ENCODE assay signal across 19 cellular contexts in the genomic region with DNA sequence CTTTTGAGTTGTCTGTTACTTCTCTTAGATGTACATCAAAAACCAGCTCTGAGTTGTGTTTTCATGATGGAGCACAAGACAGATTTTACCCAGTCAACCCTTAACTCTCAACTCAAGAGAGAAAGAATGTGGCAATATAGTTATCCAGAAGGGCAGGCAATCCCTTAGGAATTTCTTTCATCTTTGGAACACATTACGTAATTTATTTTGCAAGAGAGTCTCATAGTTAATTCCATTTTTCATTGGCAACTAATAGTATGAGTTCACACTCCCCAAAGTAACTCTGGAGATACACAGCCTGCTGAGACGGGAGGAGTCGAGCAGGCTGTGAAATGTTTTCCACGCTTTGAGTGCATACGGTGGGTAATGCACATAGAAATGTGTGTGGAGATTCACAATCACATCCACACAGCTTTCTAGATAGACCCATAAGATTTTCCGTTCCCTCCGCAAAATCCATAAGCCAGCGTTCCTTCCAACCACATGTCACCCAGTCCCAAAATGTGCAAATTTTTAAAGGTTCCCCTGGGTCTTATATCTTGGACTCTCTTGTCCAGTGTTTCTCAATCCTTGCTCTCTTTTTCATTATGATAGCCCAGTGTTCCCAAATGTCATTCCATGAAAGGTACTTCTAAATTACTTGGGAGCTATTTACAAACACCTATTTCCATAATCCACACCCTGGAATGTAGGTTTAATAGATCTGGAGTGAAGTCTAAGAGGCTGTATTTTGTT. TPM values are rescaled to one million over a fixed set of nuclear protein-coding genes. Genes with fewer than 3 reads are reported as not detected.
DNase-seq lines count a peak whose midpoint lies in the region; ATAC-seq, FAIRE-seq and TF ChIP-seq lines count a peak whose summit lies in the region.
"Had no signal": no experiment of that assay in that cellular context is flagged by ENCODE, and none has a peak within 500 bp of the region (broad histone marks: within the 10 kb centered on the region; RNA-seq: fewer than 3 reads in every experiment).

No MANE protein-coding gene starts in this region.

- no peak overlapping the region for H2AFZ ChIP-seq in HepG2 (ENCODE audit: low read length)
- H2AFZ ChIP-seq: GM23338, PC-9 had no signal

- BruUV-seq in HepG2 (replicated peaks; lab: Mats Ljungman, UMichigan): no TSS peak

- DNase-seq in HepG2 (ENCODE audit: low spot score): peak; percentile 10
- DNase-seq in right lobe of liver: no peak
- peak; percentile 80 for DNase-seq in fibroblast of mammary gland (ENCODE audit: low read depth)
- no peak for DNase-seq in mesothelial cell of epicardium (ENCODE audit: low spot score in 2 of 2, unreplicated experiment in 2 of 2)
- no peak for DNase-seq in aorta
- no peak for DNase-seq in ovary
- no peak for DNase-seq in pons (ENCODE audit: low spot score)
- DNase-seq: activated naive CD8-positive, alpha-beta T cell treated with anti-CD3 and anti-CD28 coated beads, Interleukin-2, amount 10 ng/mL, durations not matched to agents 7 days and 5 days; CD8-positive, alpha-beta memory T cell; dorsolateral prefrontal cortex; NCI-H526; nephron progenitor cell; PC-9 had no signal

- H3K4me2 ChIP-seq in HepG2 (ENCODE audit: low read depth, low read length): no peak overlapping the region
- H3K4me2 ChIP-seq: GM23338, KMS-11, PC-9 had no signal

- 97% methylated on average over 8 of the region's 8 CpGs for WGBS in HepG2 (ENCODE audit: low lambda C conversion rate)
- WGBS in right lobe of liver (ENCODE audit: insufficient coverage, low coverage, low lambda C conversion rate, missing lambda C conversion rate): 91% methylated on average over 8 of the region's 8 CpGs
- 32 to 43% methylated on average over 8 of the region's 8 CpGs for WGBS in aorta, 2 donors
- WGBS in ovary, 3 donors: 72 to 90% (median 74%) methylated on average over 8 of the region's 8 CpGs

- TF ChIP-seq EP300 in HepG2 (IDR thresholded peaks at IDR 0.05; ENCODE audit: low read depth in 2 of 2, low read length in 2 of 2): no peak
- no peak for TF ChIP-seq EP300 in HepG2 (CRISPR knock-in tag; IDR thresholded peaks at IDR 0.05; ENCODE audit: borderline replicate concordance)
- TF ChIP-seq EP300 in ovary (IDR thresholded peaks at IDR 0.05): no peak

- TF ChIP-seq POLR2A in HepG2 (IDR thresholded peaks at IDR 0.05; ENCODE audit: insufficient read depth in 1 of 2, low read depth in 2 of 2, low read length in 2 of 2): no peak
- TF ChIP-seq POLR2A in right lobe of liver (IDR thresholded peaks at IDR 0.05): no peak
- TF ChIP-seq POLR2A in ovary (IDR thresholded peaks at IDR 0.05): no peak

- H3K27me3 Mint-ChIP-seq in mesothelial cell of epicardium (ENCODE audit: low read depth): no peaks in the 10 kb centered on the region
- H3K27me3 Mint-ChIP-seq: activated naive CD8-positive, alpha-beta T cell treated with anti-CD3 and anti-CD28 coated beads, Interleukin-2, amount 10 ng/mL, durations not matched to agents 7 days and 5 days; CD8-positive, alpha-beta memory T cell; stimulated activated naive CD8-positive, alpha-beta T cell treated with anti-CD3 and anti-CD28 coated beads, Interleukin-15, Interleukin-2, amounts not matched to agents 100 ng/mL and 50 ng/mL, for 24 hours had no signal

- ATAC-seq in HepG2 (no peak), right lobe of liver (no peak), aorta (ENCODE audit: low FRiP score) (peak; percentile 89), HG02588 (IDR thresholded peaks at IDR 0.05; ENCODE audit: unreplicated experiment) (no peak)
- ATAC-seq: GM23338, left lobe of liver had no signal

- H3K36me3 ChIP-seq in HepG2 (replicated peaks in 1 of 2; ENCODE audit: control insufficient read depth in 1 of 2, insufficient read depth in 2 of 2, low read length in 2 of 2): peaks cover 3 to 4% of the 10 kb centered on the region in 2 experiments; a peak in 3 of 5 replicates
- no peaks in the 10 kb centered on the region for H3K36me3 ChIP-seq in right lobe of liver
- H3K36me3 ChIP-seq in aorta (ENCODE audit: control insufficient read depth in 1 of 2, insufficient read depth in 2 of 2, low read length in 1 of 2): no peaks in the 10 kb centered on the region
- H3K36me3 ChIP-seq in ovary: no peaks in the 10 kb centered on the region

- no peaks in the 10 kb centered on the region for H3K79me2 ChIP-seq in HepG2 (ENCODE audit: insufficient read depth, low read length)

- peaks cover 24% of the 10 kb centered on the region for H3K4me1 Mint-ChIP-seq in mesothelial cell of epicardium
- H3K4me1 Mint-ChIP-seq: CD8-positive, alpha-beta memory T cell had no signal

- H3K27me3 ChIP-seq in HepG2 (ENCODE audit: control insufficient read depth in 1 of 2, insufficient read depth in 2 of 2, low read length in 2 of 2) (no peaks in the 10 kb centered on the region), right lobe of liver (no peaks in the 10 kb centered on the region), aorta (ENCODE audit: control insufficient read depth in 1 of 2, insufficient read depth in 2 of 2, low read length in 1 of 2) (no peaks in the 10 kb centered on the region), ovary (no peaks in the 10 kb centered on the region)
- H3K27me3 ChIP-seq: dorsolateral prefrontal cortex had no signal

- H3K9me3 ChIP-seq in HepG2 (ENCODE audit: low read length): no peaks in the 10 kb centered on the region
- H3K9me3 ChIP-seq in right lobe of liver: no peaks in the 10 kb centered on the region
- H3K9me3 ChIP-seq in aorta (ENCODE audit: control insufficient read depth, low read length): no peaks in the 10 kb centered on the region
- no peaks in the 10 kb centered on the region for H3K9me3 ChIP-seq in ovary

- intact Hi-C loops in HepG2 (cut with micrococcal nuclease; ENCODE audit: unreplicated experiment) (no loop called here), right lobe of liver (cut with DNase I) (no loop called here), aorta (cut with DNase I) (no loop called here), ovary (cut with DNase I) (no loop called here)

- H4K20me1 ChIP-seq in HepG2 (ENCODE audit: insufficient read depth, low read length): 0 out of 2 replicates have a peak, but pooled peaks cover 3% of the 10 kb centered on the region

- no peak for TF ChIP-seq RAD21 in HepG2 (CRISPR knock-in tag; IDR thresholded peaks at IDR 0.05)

- H3K4me3 Mint-ChIP-seq in mesothelial cell of epicardium: no peak overlapping the region
- H3K4me3 Mint-ChIP-seq: activated naive CD8-positive, alpha-beta T cell treated with anti-CD3 and anti-CD28 coated beads, Interleukin-2, amount 10 ng/mL, durations not matched to agents 7 days and 5 days; GM23338; nephron progenitor cell; stimulated activated naive CD8-positive, alpha-beta T cell treated with anti-CD3 and anti-CD28 coated beads, Interleukin-15, Interleukin-2, amounts not matched to agents 100 ng/mL and 50 ng/mL, for 24 hours had no signal

- FAIRE-seq in HepG2 (lab: Jason Lieb, UNC): no peak

- TF ChIP-seq CTCF in HepG2 (CRISPR knock-in tag; IDR thresholded peaks at IDR 0.05) (no peak), right lobe of liver (IDR thresholded peaks at IDR 0.05) (no peak), fibroblast of mammary gland (conservative IDR thresholded peaks at IDR 0.05; ENCODE audit: control insufficient read depth, insufficient read depth, low read depth, low read length) (no peak), mesothelial cell of epicardium (IDR thresholded peaks at IDR 0.05; ENCODE audit: unreplicated experiment) (no peak), ovary (IDR thresholded peaks at IDR 0.05) (no peak)

- no peaks in the 10 kb centered on the region for H3K9me3 Mint-ChIP-seq in mesothelial cell of epicardium
- H3K9me3 Mint-ChIP-seq: activated naive CD8-positive, alpha-beta T cell treated with anti-CD3 and anti-CD28 coated beads, Interleukin-2, amount 10 ng/mL, durations not matched to agents 7 days and 5 days; CD8-positive, alpha-beta memory T cell; GM23338; nephron progenitor cell; stimulated activated naive CD8-positive, alpha-beta T cell treated with anti-CD3 and anti-CD28 coated beads, Interleukin-15, Interleukin-2, amounts not matched to agents 100 ng/mL and 50 ng/mL, for 24 hours had no signal

- H3K4me1 ChIP-seq in HepG2 (ENCODE audit: insufficient read depth, low read length) (peaks cover 21% of the 10 kb centered on the region), right lobe of liver (no peaks in the 10 kb centered on the region), aorta (ENCODE audit: control insufficient read depth in 1 of 2, insufficient read depth in 2 of 2, low read length in 2 of 2) (no peaks in the 10 kb centered on the region), ovary (ENCODE audit: insufficient read depth) (no peaks in the 10 kb centered on the region)

- POLR2A ChIA-PET in HepG2 (lab: Yijun Ruan, JAX): no interaction called here

- no peak overlapping the region for H3K9ac ChIP-seq in HepG2 (ENCODE audit: insufficient read depth, low read depth, low read length)
- H3K9ac ChIP-seq: KMS-11 had no signal

- H3K27ac Mint-ChIP-seq in mesothelial cell of epicardium: peak overlapping the region; percentile 58
- H3K27ac Mint-ChIP-seq: activated naive CD8-positive, alpha-beta T cell treated with anti-CD3 and anti-CD28 coated beads, Interleukin-2, amount 10 ng/mL, durations not matched to agents 7 days and 5 days; GM23338; nephron progenitor cell; stimulated activated naive CD8-positive, alpha-beta T cell treated with anti-CD3 and anti-CD28 coated beads, Interleukin-15, Interleukin-2, amounts not matched to agents 100 ng/mL and 50 ng/mL, for 24 hours had no signal

- CTCF ChIA-PET in HepG2 (lab: Yijun Ruan, JAX; ENCODE audit: low intra/inter-chr PET ratio, low total read pairs): no interaction called here

- H3K4me3 ChIP-seq in HepG2 (replicated peaks in 1 of 3; ENCODE audit: insufficient read depth in 1 of 3, low read depth in 2 of 3, low read length in 3 of 3) (no peak overlapping the region), right lobe of liver (no peak overlapping the region), fibroblast of mammary gland (ENCODE audit: control insufficient read depth, low read depth, low read length) (no peak overlapping the region), aorta (ENCODE audit: low read length in 2 of 2) (no peak overlapping the region), ovary (no peak overlapping the region)
- H3K4me3 ChIP-seq: dorsolateral prefrontal cortex, GM23338, PC-9, skin epidermis had no signal

- in situ Hi-C loops in HepG2 (cut with HindIII; ENCODE audit: extremely low pct_ligation_motif_present, low pct_unique_long_range_greater_than_20kb): no loop called here

- H3K27ac ChIP-seq in HepG2 (ENCODE audit: extremely low read length, insufficient read depth, low read length) (no peak overlapping the region), right lobe of liver (no peak overlapping the region), aorta (ENCODE audit: low read depth in 1 of 2, low read length in 2 of 2) (no peak overlapping the region), ovary (no peak overlapping the region)
- H3K27ac ChIP-seq: dorsolateral prefrontal cortex, KMS-11, PC-9 had no signal

- H3K36me3 Mint-ChIP-seq in mesothelial cell of epicardium: peaks cover 23% of the 10 kb centered on the region

RNA-seq across cellular contexts. Expression of a gene that starts 8.4 kb away (rescaled TPM):
- total RNA-seq in HepG2 (2016; rRNA removed; fragmentation: Illumina TruSeq; extraction: Trizol) (1.9 and 5.8 TPM in 2 replicates), right lobe of liver (1 to 10 TPM in 3 of 6 experiments, under 1 TPM in 3; 0.43 to 3.3 (median 1.3) TPM), mesothelial cell of epicardium (34.1 to 39.7 TPM (median 34.8 TPM) in 3 replicates), aorta (10 to 100 TPM; 16.3 to 19.5 TPM), ovary (10 to 100 TPM in 2 of 7 donors, 1 to 10 TPM in 5; 4.1 to 11.7 (median 7.2) TPM)
- total RNA-seq in HepG2 (2016; cell fraction: cytosol; rRNA removed; fragmentation: Illumina TruSeq; extraction: Trizol; ENCODE audit: low read depth): 2.1 and 2.8 TPM in 2 replicates
- 2.8 and 3.9 TPM in 2 replicates for total RNA-seq in HepG2 (2016; cell fraction: insoluble cytoplasmic fraction; rRNA removed; fragmentation: Illumina TruSeq; extraction: Trizol)
- total RNA-seq in HepG2 (2016; cell fraction: membrane; rRNA removed; fragmentation: Illumina TruSeq; extraction: Trizol): 0.93 and 2.2 TPM in 2 replicates
- 6.2 and 8.3 TPM in 2 replicates for total RNA-seq in HepG2 (2016; cell fraction: nucleus; rRNA removed; fragmentation: Illumina TruSeq; extraction: Trizol)
- polyA plus RNA-seq in HepG2 (2011; rRNA removed) (12.1 and 12.8 TPM in 2 replicates), aorta (10 to 100 TPM in 1 of 2 donors, 1 to 10 TPM in 1; 2.3 to 16.3 TPM), ovary (1 to 10 TPM; 4.7 to 7.4 TPM)
- 1.4 and 2.4 TPM in 2 replicates for polyA plus RNA-seq in HepG2 (2011; cell fraction: cytosol; rRNA removed)
- 85.1 and 85.9 TPM in 2 replicates for polyA plus RNA-seq in HepG2 (2011; cell fraction: nucleus; rRNA removed)
- polyA plus RNA-seq in HepG2 (2012): 4.8 and 8.8 TPM in 2 replicates
- 0.59 and 0.97 TPM in 2 replicates for polyA plus RNA-seq in HepG2 (2016; cell fraction: cytosol; fragmentation: Illumina TruSeq; extraction: Trizol; ENCODE audit: low read depth)
- 1.7 and 2.7 TPM in 2 replicates for polyA plus RNA-seq in HepG2 (2016; cell fraction: insoluble cytoplasmic fraction; fragmentation: Illumina TruSeq; extraction: Trizol; ENCODE audit: low read depth)
- 2.3 and 2.4 TPM in 2 replicates for polyA plus RNA-seq in HepG2 (2016; cell fraction: membrane; fragmentation: Illumina TruSeq; extraction: Trizol; ENCODE audit: low read depth)
- 38.4 and 39.4 TPM in 2 replicates for polyA plus RNA-seq in HepG2 (2016; cell fraction: nucleus; fragmentation: Illumina TruSeq; extraction: Trizol; ENCODE audit: insufficient read depth, low read depth)
- 9.6 and 12.2 TPM in 2 replicates for polyA minus RNA-seq in HepG2 (2011; rRNA and poly(A)+ RNA removed; ENCODE audit: low replicate concordance)
- polyA minus RNA-seq in HepG2 (2011; cell fraction: cytosol; rRNA and poly(A)+ RNA removed): 0.97 TPM in 1 of 2 replicates, not detected in the other
- 22.5 and 27.2 TPM in 2 replicates for polyA minus RNA-seq in HepG2 (2011; cell fraction: nucleus; rRNA and poly(A)+ RNA removed)
- polyA plus RNA-seq: CD8-positive, alpha-beta memory T cell had no signal

Comparison
In these comparisons a context has a peak if more than half of its experiments do, and no peak if none do; other contexts are left out.
1. DNase-seq: peak in HepG2 (single experiment) and fibroblast of mammary gland (single experiment); none in right lobe of liver (0 of 3), mesothelial cell of epicardium (0 of 2), aorta (0 of 2), ovary (0 of 5) and pons (single experiment).